Comparison of ENCODE assay signal across 9 cellular contexts in the genomic region with DNA sequence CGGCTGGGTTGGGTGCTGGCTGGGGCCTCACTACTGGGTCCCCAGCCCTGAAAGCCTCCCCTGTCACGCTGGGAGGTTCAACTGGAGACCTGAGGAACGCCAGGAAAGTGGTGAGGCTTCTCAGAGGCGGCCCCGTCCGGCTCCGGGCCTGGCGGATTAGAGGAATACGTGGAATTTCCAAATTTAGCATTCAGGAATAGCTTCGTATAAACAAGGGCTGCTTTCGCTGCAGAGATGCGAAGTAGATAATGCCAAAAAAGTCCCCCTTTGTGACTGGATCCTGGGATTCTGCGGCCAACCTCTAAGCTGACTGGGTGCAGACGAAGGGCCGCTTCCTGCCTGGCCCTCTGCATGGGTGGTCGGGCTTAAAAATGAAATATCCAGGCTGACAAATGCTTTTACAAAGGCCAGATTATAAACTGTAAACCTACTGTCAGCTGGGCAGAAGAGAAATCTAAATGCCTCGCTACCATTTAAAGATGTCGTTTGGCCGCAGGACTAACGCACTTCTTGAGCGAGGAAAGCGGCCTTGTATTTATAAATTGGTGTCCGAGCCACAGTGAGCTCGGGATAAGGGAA.
"Had no signal": no experiment of that assay in that cellular context is flagged by ENCODE, and none has a peak within 500 bp of the region (broad histone marks: within the 10 kb centered on the region; RNA-seq: fewer than 3 reads in every experiment).

No MANE protein-coding gene starts in this region.

- H3K36me3 ChIP-seq: right lobe of liver had no signal

- H3K4me3 ChIP-seq: right lobe of liver had no signal

- H3K27me3 ChIP-seq: right lobe of liver had no signal

- ATAC-seq: naive thymus-derived CD4-positive, alpha-beta T cell; stimulated activated naive B cell treated with anti-CD40 and anti-IgM and Interleukin-4, amounts not matched to agents 10 μg/mL and 1 μg/mL and 100 μg/mL, for 72 hours; T-helper 17 cell had no signal

- H3K27ac ChIP-seq: right lobe of liver had no signal

- H3K9me3 ChIP-seq: right lobe of liver had no signal

- DNase-seq: activated B cell treated with CpG ODN at 0.5 μM for 24 hours; activated CD4-positive, alpha-beta T cell treated with anti-CD3 and anti-CD28 coated beads, Interleukin-2, amount 10 ng/mL, durations not matched to agents 24 days and 14 days; activated naive CD4-positive, alpha-beta T cell treated with anti-CD3 and anti-CD28 coated beads for 36 hours; effector CD8-positive, alpha-beta T cell; naive thymus-derived CD4-positive, alpha-beta T cell; right lobe of liver; stimulated activated CD4-positive, alpha-beta T cell treated with anti-CD3 and anti-CD28 coated beads, Interleukin-2, amount 100 ng/mL, for 24 hours; stimulated activated naive B cell treated with anti-CD40 and anti-IgM and Interleukin-4, amounts not matched to agents 10 μg/mL and 1 μg/mL and 100 μg/mL, for 72 hours; T-helper 17 cell had no signal

- H3K4me1 ChIP-seq: right lobe of liver had no signal
